ENCODE assay signal across 19 cellular contexts in genomic region chrX:143165778-143166177, GRCh38.
"Had no signal": no experiment of that assay in that cellular context is flagged by ENCODE, and none has a peak within 500 bp of the region (broad histone marks: within the 10 kb centered on the region; RNA-seq: fewer than 3 reads in every experiment).

No MANE protein-coding gene starts in this region.

- H3K4me1 ChIP-seq: ascending aorta, esophagus squamous epithelium, thyroid gland had no signal

- H3K27me3 Mint-ChIP-seq: activated naive CD4-positive, alpha-beta T cell treated with anti-CD3 and anti-CD28 coated beads, Interleukin-2, amount 10 ng/mL, durations not matched to agents 7 days and 5 days; central memory CD8-positive, alpha-beta T cell; naive B cell; progenitor cell of endocrine pancreas had no signal

- H3K36me3 ChIP-seq: ascending aorta, esophagus squamous epithelium, thyroid gland had no signal

- H3K27ac Mint-ChIP-seq: activated naive CD4-positive, alpha-beta T cell treated with anti-CD3 and anti-CD28 coated beads, Interleukin-2, amount 10 ng/mL, durations not matched to agents 7 days and 5 days; progenitor cell of endocrine pancreas had no signal

- H3K4me3 Mint-ChIP-seq: activated naive CD4-positive, alpha-beta T cell treated with anti-CD3 and anti-CD28 coated beads, Interleukin-2, amount 10 ng/mL, durations not matched to agents 7 days and 5 days; activated T-cell treated with anti-CD3 and anti-CD28 coated beads, Interleukin-2, amount 50 U/mL, for 4 hours; central memory CD8-positive, alpha-beta T cell; naive B cell; neural crest cell had no signal

- H3K27me3 ChIP-seq: ascending aorta, esophagus squamous epithelium, thyroid gland had no signal

- H3K27ac ChIP-seq: ascending aorta, esophagus squamous epithelium, thyroid gland had no signal

- H3K9me3 Mint-ChIP-seq: activated naive CD4-positive, alpha-beta T cell treated with anti-CD3 and anti-CD28 coated beads, Interleukin-2, amount 10 ng/mL, durations not matched to agents 7 days and 5 days; activated T-cell treated with anti-CD3 and anti-CD28 coated beads, Interleukin-2, amount 50 U/mL, for 4 hours; neural crest cell had no signal

- H3K4me1 Mint-ChIP-seq: activated naive CD4-positive, alpha-beta T cell treated with anti-CD3 and anti-CD28 coated beads, Interleukin-2, amount 10 ng/mL, durations not matched to agents 7 days and 5 days; central memory CD8-positive, alpha-beta T cell; naive B cell; neural crest cell had no signal

- DNase-seq: activated CD4-positive, alpha-beta T cell treated with anti-CD3 and anti-CD28 coated beads, Interleukin-2, amount 50 U/mL, for 1 hour; activated CD8-positive, alpha-beta memory T cell treated with anti-CD3 and anti-CD28 coated beads, Interleukin-2, amount 50 U/mL, for 4 hours; activated effector memory CD4-positive, alpha-beta T cell treated with Interleukin-2 at 50 U/mL for 16 hours; activated naive CD4-positive, alpha-beta T cell treated with anti-CD3 and anti-CD28 coated beads, Interleukin-2, amount 10 ng/mL, durations not matched to agents 7 days and 5 days; activated T-cell treated with anti-CD3 and anti-CD28 coated beads, Interleukin-2, amount 50 U/mL, for 4 hours; cortex of kidney; effector CD4-positive, alpha-beta T cell; esophagus squamous epithelium; mesenchymal stem cell; mucosa of descending colon; naive B cell; stimulated activated CD4-positive, alpha-beta T cell treated with anti-CD3 and anti-CD28 coated beads, Interleukin-2, amount 100 ng/mL, for 24 hours; stimulated activated naive CD4-positive, alpha-beta T cell treated with Interleukin-2 at 50 U/mL for 16 hours; thyroid gland had no signal

- H3K36me3 Mint-ChIP-seq: activated naive CD4-positive, alpha-beta T cell treated with anti-CD3 and anti-CD28 coated beads, Interleukin-2, amount 10 ng/mL, durations not matched to agents 7 days and 5 days; naive B cell had no signal

- ATAC-seq: activated CD4-positive, CD25-positive, alpha-beta regulatory T cell treated with anti-CD3 and anti-CD28 coated beads, Interleukin-2, amount 50 U/mL, for 24 hours; activated T-cell treated with anti-CD3 and anti-CD28 coated beads, Interleukin-2, amount 50 U/mL, for 4 hours; mucosa of descending colon had no signal

- H3K9me3 ChIP-seq: ascending aorta, esophagus squamous epithelium, mucosa of descending colon, thyroid gland had no signal

- H3K4me3 ChIP-seq: ascending aorta, esophagus squamous epithelium, mucosa of descending colon, thyroid gland had no signal
